In the genomic region with DNA sequence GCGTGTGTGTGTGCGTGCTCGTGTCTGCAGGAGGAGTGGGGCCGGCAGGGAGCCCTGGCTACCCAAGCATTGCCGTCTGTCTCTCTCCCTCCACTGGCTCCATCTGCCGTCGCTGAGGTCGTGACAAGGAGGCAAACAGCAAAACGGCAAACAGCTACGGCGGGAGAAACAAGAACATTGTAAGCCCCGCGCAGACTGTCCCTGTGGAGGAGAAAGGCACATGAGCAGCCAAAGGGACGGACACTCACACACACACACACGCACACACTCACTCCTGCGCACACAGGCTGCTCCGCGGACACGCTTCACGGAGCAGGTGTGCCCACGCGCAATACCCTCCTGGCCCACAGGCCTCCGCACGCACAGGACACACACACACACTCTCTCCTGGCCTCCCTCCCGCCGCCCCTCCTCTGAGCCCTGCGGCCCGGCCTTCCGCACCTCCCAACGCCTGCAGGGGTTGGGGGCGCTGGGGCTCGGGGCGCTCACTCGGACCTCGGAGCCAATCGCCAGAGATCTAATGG, we compare ENCODE assay signal across 9 cellular contexts. TPM values are rescaled to one million over a fixed set of nuclear protein-coding genes. Genes with fewer than 3 reads are reported as not detected.
DNase-seq lines count a peak whose midpoint lies in the region; TF ChIP-seq lines count a peak whose summit lies in the region.
"Had no signal": no experiment of that assay in that cellular context is flagged by ENCODE, and none has a peak within 500 bp of the region (broad histone marks: within the 10 kb centered on the region; RNA-seq: fewer than 3 reads in every experiment).

No MANE protein-coding gene starts in this region.

- in situ Hi-C loops in G401 (cut with HindIII; ENCODE audit: low sequenced_read_pairs), result no loop called here

- DNase-seq in G401 (ENCODE audit: low spot score) (peak; percentile 91), T-helper 9 cell (peak; percentile 11), glomerular visceral epithelial cell (ENCODE audit: extremely low spot score) (peak; percentile 35), retinal pigment epithelial cell (ENCODE audit: low read depth) (no peak), MG63 (no peak), erythroblast (lab: John Stamatoyannopoulos, UW) (no peak), pons (ENCODE audit: low spot score) (no peak)

- TF ChIP-seq CTCF in HEK293 (tag by site-specific recombination; IDR thresholded peaks at IDR 0.05), result no peak
- TF ChIP-seq CTCF in retinal pigment epithelial cell (conservative IDR thresholded peaks at IDR 0.05; ENCODE audit: low read depth, low read length), result no peak

- no peak for TF ChIP-seq POLR2A in erythroblast (IDR thresholded peaks at IDR 0.05; ENCODE audit: low read length)

- H3K36me3 ChIP-seq in HEK293 (ENCODE audit: control insufficient read depth in 2 of 2, insufficient read depth in 1 of 2, low read length in 2 of 2) (no peaks in the 10 kb centered on the region), MG63 (no peaks in the 10 kb centered on the region)

- POLR2A ChIA-PET in HEK293 (lab: Yijun Ruan, JAX), result no interaction called here

- H3K27ac ChIP-seq in HEK293 (ENCODE audit: extremely low read depth, low read depth, low read length), result no peak overlapping the region

- H3K4me1 ChIP-seq in HEK293 (ENCODE audit: control insufficient read depth, insufficient read depth, low read length), result peaks cover 16% of the 10 kb centered on the region

- no peaks in the 10 kb centered on the region for H3K9me3 ChIP-seq in HEK293 (ENCODE audit: control insufficient read depth, insufficient read depth, low read depth, low read length)
- no peaks in the 10 kb centered on the region for H3K9me3 ChIP-seq in MG63

- CTCF ChIA-PET in HEK293 (lab: Yijun Ruan, JAX), result interaction anchor here (3.1 kb wide), 1 partner anchor 48 kb away, joined by 23 read pairs; no protein-coding TSS in a partner anchor

- no peaks in the 10 kb centered on the region for H3K27me3 ChIP-seq in MG63

- H3K4me3 ChIP-seq in HEK293 (ENCODE audit: low read depth, low read length), result no peak overlapping the region
- peak overlapping the region; percentile 40 for H3K4me3 ChIP-seq in retinal pigment epithelial cell (ENCODE audit: low read length)
- no peak overlapping the region for H3K4me3 ChIP-seq in MG63

TF ChIP-seq in HEK293, 187 proteins besides CTCF, POLR2A, EP300 and RAD21:
- TF ChIP-seq, protein P1, sequence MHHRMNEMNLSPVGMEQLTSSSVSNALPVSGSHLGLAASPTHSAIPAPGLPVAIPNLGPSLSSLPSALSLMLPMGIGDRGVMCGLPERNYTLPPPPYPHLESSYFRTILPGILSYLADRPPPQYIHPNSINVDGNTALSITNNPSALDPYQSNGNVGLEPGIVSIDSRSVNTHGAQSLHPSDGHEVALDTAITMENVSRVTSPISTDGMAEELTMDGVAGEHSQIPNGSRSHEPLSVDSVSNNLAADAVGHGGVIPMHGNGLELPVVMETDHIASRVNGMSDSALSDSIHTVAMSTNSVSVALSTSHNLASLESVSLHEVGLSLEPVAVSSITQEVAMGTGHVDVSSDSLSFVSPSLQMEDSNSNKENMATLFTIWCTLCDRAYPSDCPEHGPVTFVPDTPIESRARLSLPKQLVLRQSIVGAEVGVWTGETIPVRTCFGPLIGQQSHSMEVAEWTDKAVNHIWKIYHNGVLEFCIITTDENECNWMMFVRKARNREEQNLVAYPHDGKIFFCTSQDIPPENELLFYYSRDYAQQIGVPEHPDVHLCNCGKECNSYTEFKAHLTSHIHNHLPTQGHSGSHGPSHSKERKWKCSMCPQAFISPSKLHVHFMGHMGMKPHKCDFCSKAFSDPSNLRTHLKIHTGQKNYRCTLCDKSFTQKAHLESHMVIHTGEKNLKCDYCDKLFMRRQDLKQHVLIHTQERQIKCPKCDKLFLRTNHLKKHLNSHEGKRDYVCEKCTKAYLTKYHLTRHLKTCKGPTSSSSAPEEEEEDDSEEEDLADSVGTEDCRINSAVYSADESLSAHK (tag by site-specific recombination; IDR thresholded peaks at IDR 0.05), result no peak
- TF ChIP-seq ZFHX2 (tag by site-specific recombination; conservative IDR thresholded peaks at IDR 0.05), result peak; percentile 74; the same call in 1 of the 2 replicates

RNA-seq across cellular contexts. Expression of a gene that starts 0.9 kb away (rescaled TPM):
- total RNA-seq in G401 (2014; rRNA removed; shearing (Covaris generic)), result not detected in 2 replicates
- not detected in 2 replicates for total RNA-seq in MG63 (2014; rRNA removed; shearing (Covaris generic); ENCODE audit: low replicate concordance)
- total RNA-seq: lung microvascular endothelial cell had no signal

RNA-seq across cellular contexts. Expression of a gene that starts 23.6 kb away (rescaled TPM):
- total RNA-seq in G401 (2014; rRNA removed; shearing (Covaris generic)), result 232 and 250 TPM in 2 replicates
- total RNA-seq in MG63 (2014; rRNA removed; shearing (Covaris generic); ENCODE audit: low replicate concordance), result 35.7 and 42.4 TPM in 2 replicates

Comparison
In these comparisons a context has a peak if more than half of its experiments do, and no peak if none do; other contexts are left out.
1. DNase-seq: peak in G401 (single experiment), T-helper 9 cell (single experiment) and glomerular visceral epithelial cell (single experiment); none in retinal pigment epithelial cell (single experiment), MG63 (single experiment), erythroblast (0 of 2) and pons (single experiment).